ENCODE assay signal across 18 cellular contexts in genomic region chr1:36114371-36114770, GRCh38. TPM values are rescaled to one million over a fixed set of nuclear protein-coding genes. Genes with fewer than 3 reads are reported as not detected.
DNase-seq lines count a peak whose midpoint lies in the region; FAIRE-seq and TF ChIP-seq lines count a peak whose summit lies in the region.
"Had no signal": no experiment of that assay in that cellular context is flagged by ENCODE, and none has a peak within 500 bp of the region (broad histone marks: within the 10 kb centered on the region; RNA-seq: fewer than 3 reads in every experiment).

No MANE protein-coding gene starts in this region.

- H3K9me3 ChIP-seq in H1 (ENCODE audit: insufficient read depth in 2 of 2, low read depth in 1 of 2, low read length in 1 of 2), result no peaks in the 10 kb centered on the region
- H3K9me3 ChIP-seq in transverse colon, result no peaks in the 10 kb centered on the region
- no peaks in the 10 kb centered on the region for H3K9me3 ChIP-seq in OCI-LY7 (ENCODE audit: low read length)
- H3K9me3 ChIP-seq: lower lobe of right lung, prostate gland had no signal

- no peak overlapping the region for H2BK12ac ChIP-seq in H1 (ENCODE audit: low read depth, low read length)

- H3K9ac ChIP-seq in H1 (replicated peaks in 1 of 4; ENCODE audit: extremely low read depth in 1 of 4, low read depth in 3 of 4, low read length in 3 of 4), result no peak overlapping the region

- H3K4me3 ChIP-seq in H1 (ENCODE audit: extremely low read depth in 1 of 4, insufficient read depth in 2 of 4, low read depth in 3 of 4, low read length in 4 of 4), result no peak overlapping the region
- H3K4me3 ChIP-seq in transverse colon, result no peak overlapping the region
- no peak overlapping the region for H3K4me3 ChIP-seq in OCI-LY7 (ENCODE audit: low read depth, low read length, poor library complexity, severe bottlenecking)
- H3K4me3 ChIP-seq: lower lobe of right lung, prostate gland had no signal

- H3K4me2 ChIP-seq in H1 (ENCODE audit: insufficient read depth in 1 of 2, low read depth in 2 of 2, low read length in 2 of 2) (no peak overlapping the region), OCI-LY7 (ENCODE audit: low read length) (no peak overlapping the region)

- peaks cover 1% of the 10 kb centered on the region for H3K27me3 Mint-ChIP-seq in HFFc6 (ENCODE audit: insufficient read depth)
- H3K27me3 Mint-ChIP-seq: activated CD8-positive, alpha-beta T cell treated with anti-CD3 and anti-CD28 coated beads for 36 hours had no signal

- H3K23me2 ChIP-seq in H1 (ENCODE audit: low read depth, low read length), result no peaks in the 10 kb centered on the region

- H3K9me2 ChIP-seq in OCI-LY7 (ENCODE audit: insufficient read depth, low read length), result no peaks in the 10 kb centered on the region

- TF ChIP-seq POLR2A in H1 (IDR thresholded peaks at IDR 0.05; ENCODE audit: control extremely low read depth in 1 of 2, low read depth in 2 of 2, low read length in 2 of 2), result no peak
- no peak for TF ChIP-seq POLR2A in transverse colon (IDR thresholded peaks at IDR 0.05)

- TF ChIP-seq CTCF in HFFc6 (IDR thresholded peaks at IDR 0.05) (no peak), H1 (IDR thresholded peaks at IDR 0.05; ENCODE audit: control extremely low read depth in 1 of 3, insufficient read depth in 1 of 3, low read depth in 1 of 3, low read length in 3 of 3) (no peak), transverse colon (IDR thresholded peaks at IDR 0.05) (no peak), OCI-LY7 (conservative IDR thresholded peaks at IDR 0.05; ENCODE audit: low read length) (no peak)

- BruUV-seq in OCI-LY7 (replicated peaks; lab: Mats Ljungman, UMichigan), result no TSS peak

- no peaks in the 10 kb centered on the region for H3K79me1 ChIP-seq in H1 (ENCODE audit: low read depth, low read length)

- no peaks in the 10 kb centered on the region; a peak in 1 of 7 replicates for H3K27me3 ChIP-seq in H1 (replicated peaks in 1 of 4; ENCODE audit: control insufficient read depth in 3 of 4, extremely low read depth in 1 of 4, insufficient read depth in 3 of 4, low read length in 3 of 4)
- H3K27me3 ChIP-seq in transverse colon, result no peaks in the 10 kb centered on the region

- H4K91ac ChIP-seq in H1 (replicated peaks; ENCODE audit: insufficient read length, low read length), result no peak overlapping the region

- H3K14ac ChIP-seq in H1 (ENCODE audit: insufficient read length), result no peak overlapping the region

- POLR2A ChIA-PET in H1 (lab: Charles Lee; ENCODE audit: partially characterized antibody), result interaction anchor here (1.0 kb wide), 1 partner anchor 286 kb away, joined by 3 read pairs; no protein-coding TSS in a partner anchor
- POLR2A ChIA-PET in OCI-LY7 (lab: Charles Lee), result interaction anchor here (0.7 kb wide), 3 partner anchors 25 to 1123 kb away, joined by 3 to 5 read pairs (median 3); no protein-coding TSS in a partner anchor

- H3K23ac ChIP-seq in H1 (ENCODE audit: insufficient read length), result no peak overlapping the region

- H4K20me1 ChIP-seq in H1 (replicated peaks in 1 of 2; ENCODE audit: control insufficient read depth in 1 of 2, insufficient read depth in 2 of 2, low read length in 2 of 2) (no peaks in the 10 kb centered on the region), OCI-LY7 (ENCODE audit: insufficient read depth, low read length) (no peaks in the 10 kb centered on the region)

- no peak overlapping the region for H2BK20ac ChIP-seq in H1 (ENCODE audit: low read length)

- H2AK5ac ChIP-seq in H1 (ENCODE audit: low read depth, low read length), result no peak overlapping the region

- H3K36me3 ChIP-seq in H1 (ENCODE audit: control insufficient read depth in 2 of 4, insufficient read depth in 4 of 4, low read length in 3 of 4) (no peaks in the 10 kb centered on the region), transverse colon (no peaks in the 10 kb centered on the region), OCI-LY7 (ENCODE audit: insufficient read depth, low read length) (no peaks in the 10 kb centered on the region)
- H3K36me3 ChIP-seq: lower lobe of right lung, prostate gland had no signal

- no peak overlapping the region; the same call in 1 of the 2 replicates for H3K18ac ChIP-seq in H1 (ENCODE audit: extremely low read depth, low read length)

- no peak for TF ChIP-seq EP300 in H1 (IDR thresholded peaks at IDR 0.05; ENCODE audit: borderline replicate concordance in 1 of 2, low read depth in 2 of 2, low read length in 2 of 2)
- TF ChIP-seq EP300 in transverse colon (IDR thresholded peaks at IDR 0.05; ENCODE audit: low read depth), result no peak

- 78% methylated on average over 5 of the region's 5 CpGs; no CpG with 5 or more reads in 1 of the 2 experiments for WGBS in H1 (ENCODE audit: extremely low coverage in 1 of 2, insufficient coverage in 1 of 2, insufficient read length in 1 of 2, insufficient replicate concordance in 2 of 2, low coverage in 1 of 2, low lambda C conversion rate in 2 of 2, missing lambda C conversion rate in 1 of 2), 2 experiments
- 64% methylated on average over 5 of the region's 5 CpGs; no CpG with 5 or more reads in 1 of the 2 donors for WGBS in transverse colon (ENCODE audit: low coverage in 1 of 2), 2 donors

- no peaks in the 10 kb centered on the region for H3K79me2 ChIP-seq in H1 (ENCODE audit: control insufficient read depth in 1 of 2, insufficient read depth in 2 of 2, low read length in 2 of 2)
- H3K79me2 ChIP-seq in OCI-LY7 (ENCODE audit: insufficient read depth, low read depth, low read length), result no peaks in the 10 kb centered on the region

- no peak overlapping the region for H2BK5ac ChIP-seq in H1 (ENCODE audit: low read depth, low read length)

- no peaks in the 10 kb centered on the region for H3K9me3 Mint-ChIP-seq in HFFc6
- H3K9me3 Mint-ChIP-seq: activated CD8-positive, alpha-beta T cell treated with anti-CD3 and anti-CD28 coated beads for 36 hours; endodermal cell had no signal

- TF ChIP-seq RAD21 in H1 (IDR thresholded peaks at IDR 0.05 in 1 of 2, conservative IDR thresholded peaks at IDR 0.05 in 1 of 2; ENCODE audit: low read depth in 2 of 2, low read length in 2 of 2), result no peak

- H3K56ac ChIP-seq in H1 (replicated peaks; ENCODE audit: insufficient read length, low read depth, low read length), result no peak overlapping the region

- no peak overlapping the region for H3K27ac ChIP-seq in H1 (ENCODE audit: low read depth, low read length)
- H3K27ac ChIP-seq in transverse colon, result peak overlapping the region; percentile 42 to 57 (median 56)
- H3K27ac ChIP-seq in OCI-LY7 (ENCODE audit: low read depth, low read length, poor library complexity, severe bottlenecking), result no peak overlapping the region

- in situ Hi-C loops in transverse colon (cut with MboI; ENCODE audit: low pct_ligation_motif_present in 1 of 4, low pct_unique_long_range_greater_than_20kb in 1 of 4, low sequenced_read_pairs in 3 of 4), result loop anchor here in 2 of 4 donors (25.0 kb wide), 2 partner anchors 173 to 298 kb away; no protein-coding TSS in a partner anchor

- no peaks in the 10 kb centered on the region for H3K36me3 Mint-ChIP-seq in HFFc6 (ENCODE audit: low read depth)

- peaks cover 63% of the 10 kb centered on the region for H3K4me1 Mint-ChIP-seq in HFFc6 (ENCODE audit: low read depth)
- H3K4me1 Mint-ChIP-seq: endodermal cell had no signal

- no peak for FAIRE-seq in H1 (lab: Jason Lieb, UNC)

- H2BK120ac ChIP-seq in H1 (replicated peaks; ENCODE audit: low read depth, low read length), result no peak overlapping the region

- CTCF ChIA-PET in H1 (lab: Charles Lee; ENCODE audit: partially characterized antibody), result interaction anchor here (1.3 to 32.6 kb wide), 6 partner anchors 9 to 73 kb away, joined by 3 to 738 read pairs (median 26); no protein-coding TSS in a partner anchor
- CTCF ChIA-PET in OCI-LY7 (lab: Charles Lee; ENCODE audit: unreplicated experiment), result no interaction called here

- H3K27ac Mint-ChIP-seq in HFFc6, result peak overlapping the region; percentile 98
- H3K27ac Mint-ChIP-seq: activated CD8-positive, alpha-beta T cell treated with anti-CD3 and anti-CD28 coated beads for 36 hours; endodermal cell had no signal

- H2AFZ ChIP-seq in H1 (ENCODE audit: low read length), result no peak overlapping the region
- H2AFZ ChIP-seq in OCI-LY7 (ENCODE audit: low read length), result no peak overlapping the region

- peak overlapping the region; percentile 81; the same call in 1 of the 2 replicates for H2BK15ac ChIP-seq in H1 (ENCODE audit: low read length)

- peak overlapping the region; percentile 0 for H4K5ac ChIP-seq in H1 (ENCODE audit: insufficient read length, low read depth, low read length)

- no peak overlapping the region for H4K8ac ChIP-seq in H1 (ENCODE audit: extremely low read depth, insufficient read depth, low read length)

- intact Hi-C loops in transverse colon (cut with DNase I; ENCODE audit: low total_unique reads) (no loop called here), OCI-LY7 (cut with micrococcal nuclease; ENCODE audit: unreplicated experiment) (no loop called here)

- DNase-seq in HFFc6 (no peak), H1 (ENCODE audit: low read depth in 1 of 2, low spot score in 2 of 2) (no peak), transverse colon (no peak), OCI-LY7 (ENCODE audit: low spot score) (no peak), NCI-H510A (lab: John Stamatoyannopoulos, UW) (no peak)
- DNase-seq: activated CD4-positive, CD25-positive, alpha-beta regulatory T cell treated with anti-CD3 and anti-CD28 coated beads, Interleukin-2, amount 50 U/mL, for 72 hours; activated CD8-positive, alpha-beta T cell treated with anti-CD3 and anti-CD28 coated beads for 36 hours; activated gamma-delta T cell; activated T-cell treated with anti-CD3 and anti-CD28 coated beads for 4 hours; cortex of kidney; DMS53; lower lobe of right lung; NCI-H2081; NCI-H345; OCI-M1; Right ventricle myocardium superior had no signal

- H3K4me3 Mint-ChIP-seq in HFFc6, result peak overlapping the region; percentile 50; the same call in 1 of the 2 replicates
- H3K4me3 Mint-ChIP-seq: activated CD8-positive, alpha-beta T cell treated with anti-CD3 and anti-CD28 coated beads for 36 hours; endodermal cell had no signal

- H3K4me1 ChIP-seq in H1 (replicated peaks in 1 of 4; ENCODE audit: control insufficient read depth in 3 of 4, insufficient read depth in 4 of 4, low read length in 3 of 4) (peaks cover 0 to 10% (median 5%) of the 10 kb centered on the region in 4 experiments; a peak in 5 of 7 replicates), transverse colon (peaks cover 0 to 11% (median 3%) of the 10 kb centered on the region in 4 donors), OCI-LY7 (ENCODE audit: insufficient read depth, low read length, poor library complexity, severe bottlenecking) (no peaks in the 10 kb centered on the region)
- H3K4me1 ChIP-seq: prostate gland had no signal

- H3K4ac ChIP-seq in H1 (replicated peaks; ENCODE audit: insufficient read length, low read depth, low read length), result no peak overlapping the region

RNA-seq across cellular contexts. Expression of gene COL8A2, which starts 10.7 kb away (rescaled TPM):
- 1 to 10 TPM; 1.9 to 6.4 (median 2.4) TPM for total RNA-seq in HFFc6 (2021; fragmentation: NEBNext Ultra II Directional; extraction: Animal tissue kit (Norgen Biotek cat#: 25700))
- total RNA-seq in H1 (2021; fragmentation: NEBNext Ultra II Directional; extraction: Animal tissue kit (Norgen Biotek cat#: 25700)), result 2.4 and 2.8 TPM in 2 replicates
- 2.1 and 2.4 TPM in 2 replicates for polyA plus RNA-seq in H1 (2011; rRNA removed)
- 1.7 TPM for polyA plus RNA-seq in H1 (2011; cell fraction: cytosol; rRNA removed)
- 2.5 TPM for polyA plus RNA-seq in H1 (2011; cell fraction: nucleus; rRNA removed)
- polyA plus RNA-seq in H1 (2012, experiment 1 of 2), result 1.1 to 2.4 TPM (median 1.6 TPM) in 4 replicates
- polyA plus RNA-seq in H1 (2012, experiment 2 of 2), result 1.4 TPM
- 3.2 TPM for polyA plus RNA-seq in H1 (2013, experiment 1 of 2)
- polyA plus RNA-seq in H1 (2013, experiment 2 of 2), result 2.8 TPM
- polyA minus RNA-seq in H1 (2011; rRNA and poly(A)+ RNA removed), result 1.1 TPM in 2 replicates
- 2.0 TPM for polyA minus RNA-seq in H1 (2011; cell fraction: cytosol; rRNA and poly(A)+ RNA removed)
- 1.6 TPM for polyA minus RNA-seq in H1 (2011; cell fraction: nucleus; rRNA and poly(A)+ RNA removed)
- 1 to 10 TPM; 1.2 to 5.4 (median 1.7) TPM for total RNA-seq in transverse colon
- not detected in 2 replicates for total RNA-seq in OCI-LY7 (2014; rRNA removed; shearing (Covaris generic))
- not detected in 2 replicates for total RNA-seq in OCI-LY7 (2022)

RNA-seq across cellular contexts. Expression of gene ADPRS, which starts 25.7 kb away (rescaled TPM):
- 10 to 100 TPM; 24.4 to 30.9 (median 27.0) TPM for total RNA-seq in HFFc6 (2021; fragmentation: NEBNext Ultra II Directional; extraction: Animal tissue kit (Norgen Biotek cat#: 25700))
- total RNA-seq in H1 (2021; fragmentation: NEBNext Ultra II Directional; extraction: Animal tissue kit (Norgen Biotek cat#: 25700)), result 22.9 and 23.9 TPM in 2 replicates
- polyA plus RNA-seq in H1 (2011; rRNA removed), result 38.1 and 39.4 TPM in 2 replicates
- polyA plus RNA-seq in H1 (2011; cell fraction: cytosol; rRNA removed), result 38.4 TPM
- 28.3 TPM for polyA plus RNA-seq in H1 (2011; cell fraction: nucleus; rRNA removed)
- 21.8 to 29.1 TPM (median 27.6 TPM) in 4 replicates for polyA plus RNA-seq in H1 (2012, experiment 1 of 2)
- polyA plus RNA-seq in H1 (2012, experiment 2 of 2), result 30.5 TPM
- polyA plus RNA-seq in H1 (2013, experiment 1 of 2), result 13.3 TPM
- 13.4 TPM for polyA plus RNA-seq in H1 (2013, experiment 2 of 2)
- polyA minus RNA-seq in H1 (2011; rRNA and poly(A)+ RNA removed), result 19.9 and 22.5 TPM in 2 replicates
- 10.1 TPM for polyA minus RNA-seq in H1 (2011; cell fraction: cytosol; rRNA and poly(A)+ RNA removed)
- 8.7 TPM for polyA minus RNA-seq in H1 (2011; cell fraction: nucleus; rRNA and poly(A)+ RNA removed)
- total RNA-seq in transverse colon (10 to 100 TPM; 18.3 to 41.8 (median 28.6) TPM), OCI-LY7 (2022) (27.6 and 29.3 TPM in 2 replicates)
- total RNA-seq in OCI-LY7 (2014; rRNA removed; shearing (Covaris generic)), result 42.3 and 44.3 TPM in 2 replicates

RNA-seq across cellular contexts. Expression of gene TEKT2, which starts 30.5 kb away (rescaled TPM):
- not detected for total RNA-seq in HFFc6 (2021; fragmentation: NEBNext Ultra II Directional; extraction: Animal tissue kit (Norgen Biotek cat#: 25700))
- 1.3 and 1.6 TPM in 2 replicates for total RNA-seq in H1 (2021; fragmentation: NEBNext Ultra II Directional; extraction: Animal tissue kit (Norgen Biotek cat#: 25700))
- polyA plus RNA-seq in H1 (2011; rRNA removed), result 1.7 and 2.6 TPM in 2 replicates
- 2.4 TPM for polyA plus RNA-seq in H1 (2011; cell fraction: cytosol; rRNA removed)
- polyA plus RNA-seq in H1 (2011; cell fraction: nucleus; rRNA removed), result 8.2 TPM
- polyA plus RNA-seq in H1 (2012, experiment 1 of 2), result 1.7 to 2.5 TPM (median 2.2 TPM) in 4 replicates
- 1.3 TPM for polyA plus RNA-seq in H1 (2012, experiment 2 of 2)
- polyA plus RNA-seq in H1 (2013, experiment 1 of 2), result 0.81 TPM
- 0.75 TPM for polyA plus RNA-seq in H1 (2013, experiment 2 of 2)
- 0.80 and 1.4 TPM in 2 replicates for polyA minus RNA-seq in H1 (2011; rRNA and poly(A)+ RNA removed)
- 2.2 TPM for polyA minus RNA-seq in H1 (2011; cell fraction: cytosol; rRNA and poly(A)+ RNA removed)
- polyA minus RNA-seq in H1 (2011; cell fraction: nucleus; rRNA and poly(A)+ RNA removed), result 3.0 TPM
- total RNA-seq in transverse colon, result not detected
- total RNA-seq in OCI-LY7 (2014; rRNA removed; shearing (Covaris generic)), result 0.10 TPM in 1 of 2 replicates, not detected in the other
- not detected in 2 replicates for total RNA-seq in OCI-LY7 (2022)
- total RNA-seq: Right ventricle myocardium superior had no signal

RNA-seq across cellular contexts. Expression of gene TRAPPC3, which starts 34.9 kb away (rescaled TPM):
- 10 to 100 TPM; 76.6 to 93.4 (median 78.6) TPM for total RNA-seq in HFFc6 (2021; fragmentation: NEBNext Ultra II Directional; extraction: Animal tissue kit (Norgen Biotek cat#: 25700))
- 42.0 and 47.8 TPM in 2 replicates for total RNA-seq in H1 (2021; fragmentation: NEBNext Ultra II Directional; extraction: Animal tissue kit (Norgen Biotek cat#: 25700))
- 36.1 and 51.0 TPM in 2 replicates for polyA plus RNA-seq in H1 (2011; rRNA removed)
- polyA plus RNA-seq in H1 (2011; cell fraction: cytosol; rRNA removed), result 53.9 TPM
- 19.8 TPM for polyA plus RNA-seq in H1 (2011; cell fraction: nucleus; rRNA removed)
- polyA plus RNA-seq in H1 (2012, experiment 1 of 2), result 55.6 to 70.5 TPM (median 64.5 TPM) in 4 replicates
- polyA plus RNA-seq in H1 (2012, experiment 2 of 2), result 47.1 TPM
- 35.8 TPM for polyA plus RNA-seq in H1 (2013, experiment 1 of 2)
- 38.3 TPM for polyA plus RNA-seq in H1 (2013, experiment 2 of 2)
- polyA minus RNA-seq in H1 (2011; rRNA and poly(A)+ RNA removed), result 19.0 and 20.3 TPM in 2 replicates
- polyA minus RNA-seq in H1 (2011; cell fraction: cytosol; rRNA and poly(A)+ RNA removed), result 34.5 TPM
- polyA minus RNA-seq in H1 (2011; cell fraction: nucleus; rRNA and poly(A)+ RNA removed), result 11.1 TPM
- total RNA-seq in transverse colon, result 100 to 1,000 TPM in 3 of 4 donors, 10 to 100 TPM in 1; 54.6 to 165 (median 105) TPM
- 50.3 and 71.0 TPM in 2 replicates for total RNA-seq in OCI-LY7 (2014; rRNA removed; shearing (Covaris generic))
- 55.4 and 60.4 TPM in 2 replicates for total RNA-seq in OCI-LY7 (2022)

RNA-seq across cellular contexts. Expression of gene MAP7D1, which starts 41.6 kb away (rescaled TPM):
- total RNA-seq in HFFc6 (2021; fragmentation: NEBNext Ultra II Directional; extraction: Animal tissue kit (Norgen Biotek cat#: 25700)), result 100 to 1,000 TPM; 202 to 234 (median 210) TPM
- 52.4 and 55.1 TPM in 2 replicates for total RNA-seq in H1 (2021; fragmentation: NEBNext Ultra II Directional; extraction: Animal tissue kit (Norgen Biotek cat#: 25700))
- polyA plus RNA-seq in H1 (2011; rRNA removed), result 18.2 and 24.8 TPM in 2 replicates
- 23.1 TPM for polyA plus RNA-seq in H1 (2011; cell fraction: cytosol; rRNA removed)
- polyA plus RNA-seq in H1 (2011; cell fraction: nucleus; rRNA removed), result 36.3 TPM
- 44.6 to 64.8 TPM (median 56.7 TPM) in 4 replicates for polyA plus RNA-seq in H1 (2012, experiment 1 of 2)
- 55.0 TPM for polyA plus RNA-seq in H1 (2012, experiment 2 of 2)
- polyA plus RNA-seq in H1 (2013, experiment 1 of 2), result 30.4 TPM
- polyA plus RNA-seq in H1 (2013, experiment 2 of 2), result 27.2 TPM
- 10.9 and 11.9 TPM in 2 replicates for polyA minus RNA-seq in H1 (2011; rRNA and poly(A)+ RNA removed)
- polyA minus RNA-seq in H1 (2011; cell fraction: cytosol; rRNA and poly(A)+ RNA removed), result 31.9 TPM
- 18.1 TPM for polyA minus RNA-seq in H1 (2011; cell fraction: nucleus; rRNA and poly(A)+ RNA removed)
- total RNA-seq in transverse colon, result 100 to 1,000 TPM in 1 of 4 donors, 10 to 100 TPM in 3; 74.3 to 187 (median 86.0) TPM
- 55.1 and 61.2 TPM in 2 replicates for total RNA-seq in OCI-LY7 (2014; rRNA removed; shearing (Covaris generic))
- total RNA-seq in OCI-LY7 (2022), result 94.7 and 101 TPM in 2 replicates

Comparison
In these comparisons a context has a peak if more than half of its experiments do, and no peak if none do; other contexts are left out.
1. H3K27ac ChIP-seq: peak in transverse colon (4 of 4); none in H1 (single experiment) and OCI-LY7 (single experiment).